In genomic region chr3:159260049-159260662, GRCh38 we compare ENCODE assay signal across 8 cellular contexts.
DNase-seq lines count a peak whose midpoint lies in the region; ATAC-seq and TF ChIP-seq lines count a peak whose summit lies in the region.

No MANE protein-coding gene starts in this region.

- H3K27me3 Mint-ChIP-seq in naive thymus-derived CD4-positive, alpha-beta T cell, result peaks cover 4 to 37% (median 5%) of the 10 kb centered on the region in 5 donors

- H3K9me3 ChIP-seq in DOHH2 (ENCODE audit: control insufficient read depth, insufficient read depth, low read length) (no peaks in the 10 kb centered on the region), esophagus muscularis mucosa (no peaks in the 10 kb centered on the region)
- no peaks in the 10 kb centered on the region for H3K9me3 ChIP-seq in naive thymus-derived CD4-positive, alpha-beta T cell (ENCODE audit: control insufficient read depth in 2 of 3, low read length in 3 of 3)

- TF ChIP-seq CTCF in DOHH2 (IDR thresholded peaks at IDR 0.05; ENCODE audit: low read depth, low read length, poor library complexity, severe bottlenecking) (peak; percentile 68), esophagus muscularis mucosa (IDR thresholded peaks at IDR 0.05) (peak; percentile 69 to 73 (median 72))

- no peaks in the 10 kb centered on the region for H3K36me3 ChIP-seq in DOHH2 (ENCODE audit: control insufficient read depth, low read length)
- no peaks in the 10 kb centered on the region for H3K36me3 ChIP-seq in esophagus muscularis mucosa
- no peaks in the 10 kb centered on the region for H3K36me3 ChIP-seq in naive thymus-derived CD4-positive, alpha-beta T cell (ENCODE audit: control insufficient read depth in 2 of 3, insufficient read depth in 3 of 3, low read length in 3 of 3)

- TF ChIP-seq POLR2A in esophagus muscularis mucosa (IDR thresholded peaks at IDR 0.05; ENCODE audit: low read depth), result no peak

- H3K27ac Mint-ChIP-seq in naive thymus-derived CD4-positive, alpha-beta T cell, result no peak overlapping the region

- DNase-seq in NAMALWA (ENCODE audit: low spot score), result peak; percentile 80
- peak; percentile 1 for DNase-seq in T-helper 9 cell
- DNase-seq in esophagus muscularis mucosa (ENCODE audit: extremely low spot score), result no peak
- DNase-seq in naive thymus-derived CD4-positive, alpha-beta T cell, result peak in 6 of 9 donors; percentile 2 to 39 (median 18)
- DNase-seq in activated CD4-positive, CD25-positive, alpha-beta regulatory T cell (lab: John Stamatoyannopoulos, UW), result no peak

- no peaks in the 10 kb centered on the region for H3F3A ChIP-seq in DOHH2 (ENCODE audit: control insufficient read depth, insufficient read depth)

- no peaks in the 10 kb centered on the region for H3K9me2 ChIP-seq in DOHH2 (replicated peaks; ENCODE audit: control insufficient read depth, low read length)

- no peak for TF ChIP-seq EP300 in esophagus muscularis mucosa (IDR thresholded peaks at IDR 0.05)

- 27% methylated on average over 5 of the region's 5 CpGs for WGBS in esophagus muscularis mucosa

- no peaks in the 10 kb centered on the region for H3K4me1 Mint-ChIP-seq in naive thymus-derived CD4-positive, alpha-beta T cell

- no peak overlapping the region for H3K4me2 ChIP-seq in DOHH2 (ENCODE audit: low read length)

- no peaks in the 10 kb centered on the region for H3K79me2 ChIP-seq in DOHH2 (ENCODE audit: control insufficient read depth, low read length)

- H3K27me3 ChIP-seq in DOHH2 (ENCODE audit: control insufficient read depth, low read length), result no peaks in the 10 kb centered on the region
- H3K27me3 ChIP-seq in esophagus muscularis mucosa, result no peaks in the 10 kb centered on the region
- H3K27me3 ChIP-seq in naive thymus-derived CD4-positive, alpha-beta T cell (ENCODE audit: control insufficient read depth in 2 of 2, insufficient read depth in 2 of 2, low read length in 2 of 2), result no peaks in the 10 kb centered on the region

- POLR2A ChIA-PET in naive thymus-derived CD4-positive, alpha-beta T cell (lab: Charles Lee), result no interaction called here

- H3K4me1 ChIP-seq in DOHH2 (ENCODE audit: control insufficient read depth, low read length) (no peaks in the 10 kb centered on the region), esophagus muscularis mucosa (no peaks in the 10 kb centered on the region)
- no peaks in the 10 kb centered on the region for H3K4me1 ChIP-seq in naive thymus-derived CD4-positive, alpha-beta T cell (ENCODE audit: control insufficient read depth in 2 of 2, insufficient read depth in 2 of 2, low read length in 2 of 2)

- ATAC-seq in GM21576 (IDR thresholded peaks at IDR 0.05; ENCODE audit: unreplicated experiment) (peak; percentile 51), HG02610 (IDR thresholded peaks at IDR 0.05; ENCODE audit: unreplicated experiment) (no peak)
- ATAC-seq in naive thymus-derived CD4-positive, alpha-beta T cell, result peak; percentile 40

- no peak overlapping the region for H3K27ac ChIP-seq in DOHH2 (ENCODE audit: low read depth, low read length)
- no peak overlapping the region for H3K27ac ChIP-seq in esophagus muscularis mucosa (replicated peaks in 1 of 4)
- no peak overlapping the region for H3K27ac ChIP-seq in naive thymus-derived CD4-positive, alpha-beta T cell (ENCODE audit: low read depth, low read length)

- H3K9me3 Mint-ChIP-seq in naive thymus-derived CD4-positive, alpha-beta T cell, result peaks cover 0 to 2% (median 0%) of the 10 kb centered on the region in 11 donors

- no peaks in the 10 kb centered on the region for H3K36me3 Mint-ChIP-seq in naive thymus-derived CD4-positive, alpha-beta T cell

- H3K4me3 ChIP-seq in DOHH2 (ENCODE audit: low read length), result no peak overlapping the region
- no peak overlapping the region for H3K4me3 ChIP-seq in esophagus muscularis mucosa
- no peak overlapping the region for H3K4me3 ChIP-seq in naive thymus-derived CD4-positive, alpha-beta T cell (ENCODE audit: low read length)

- no peaks in the 10 kb centered on the region for H4K20me1 ChIP-seq in DOHH2 (ENCODE audit: control insufficient read depth, insufficient read depth, low read depth, low read length)

- no peak overlapping the region for H3K4me3 Mint-ChIP-seq in naive thymus-derived CD4-positive, alpha-beta T cell

- intact Hi-C loops in esophagus muscularis mucosa (cut with DNase I), result loop anchor here (2.0 kb wide), 1 partner anchor 547 kb away; no protein-coding TSS in a partner anchor
- intact Hi-C loops in naive thymus-derived CD4-positive, alpha-beta T cell (cut with micrococcal nuclease), result loop anchor here (1.0 to 10.0 kb wide), 8 partner anchors 343 to 1643 kb away; no protein-coding TSS in a partner anchor

- CTCF ChIA-PET in naive thymus-derived CD4-positive, alpha-beta T cell (lab: Charles Lee), result interaction anchor here (0.7 to 3.1 kb wide), 5 partner anchors 21 to 418 kb away, joined by 3 to 17 read pairs (median 3); no protein-coding TSS in a partner anchor

Comparison
In these comparisons a context has a peak if more than half of its experiments do, and no peak if none do; other contexts are left out.
1. DNase-seq: peak in NAMALWA (single experiment), T-helper 9 cell (single experiment) and naive thymus-derived CD4-positive, alpha-beta T cell (6 of 9); none in esophagus muscularis mucosa (single experiment) and activated CD4-positive, CD25-positive, alpha-beta regulatory T cell (0 of 4).